9 cellular contexts compared by ENCODE assay signal in the genomic region with DNA sequence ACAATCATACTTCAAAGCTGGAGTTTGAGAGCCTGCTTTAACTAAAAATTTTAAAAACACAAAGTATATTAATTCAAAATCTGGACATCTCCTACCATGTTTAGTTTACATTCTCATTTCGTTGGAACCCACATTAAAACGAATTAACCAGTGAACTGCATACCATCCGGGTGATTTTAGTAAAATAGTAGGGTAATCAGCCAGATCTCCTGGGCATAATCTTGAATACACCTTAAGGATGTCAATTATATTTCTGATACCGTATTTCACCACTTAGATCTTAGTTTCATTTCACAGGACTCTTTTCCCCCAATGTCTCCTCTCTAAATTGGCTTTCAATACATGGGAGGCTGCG.
"Had no signal": no experiment of that assay in that cellular context is flagged by ENCODE, and none has a peak within 500 bp of the region (broad histone marks: within the 10 kb centered on the region; RNA-seq: fewer than 3 reads in every experiment).

No MANE protein-coding gene starts in this region.

- DNase-seq: GM23248, GOT3, H7, HFFc6 had no signal

- H3K4me3 ChIP-seq: GM23248, HAP-1 had no signal

- H2AFZ ChIP-seq: GM23248 had no signal

- H3K27ac ChIP-seq: GM23248, HL-60, KMS-11 had no signal

- H3K9me3 ChIP-seq: HAP-1 had no signal

- H3K36me3 ChIP-seq: HAP-1 had no signal

- FAIRE-seq: HepG2 had no signal

- H3K4me1 ChIP-seq: HAP-1 had no signal

- ATAC-seq: HCT116, HepG2 had no signal

- H3K4me2 ChIP-seq: KMS-11 had no signal

- H3K9ac ChIP-seq: GM23248, KMS-11 had no signal
